Comparison of ENCODE assay signal across 27 cellular contexts in genomic region chr13:84961023-84961422, GRCh38.
"Had no signal": no experiment of that assay in that cellular context is flagged by ENCODE, and none has a peak within 500 bp of the region (broad histone marks: within the 10 kb centered on the region; RNA-seq: fewer than 3 reads in every experiment).

No MANE protein-coding gene starts in this region.

- H3K27me3 Mint-ChIP-seq: activated CD4-positive, alpha-beta memory T cell treated with anti-CD3 and anti-CD28 coated beads for 36 hours; activated CD4-positive, alpha-beta T cell treated with anti-CD3 and anti-CD28 coated beads for 36 hours; activated CD4-positive, alpha-beta T cell treated with anti-CD3 and anti-CD28 coated beads, Interleukin-2, amount 10 ng/mL, durations not matched to agents 24 days and 14 days; activated CD8-positive, alpha-beta memory T cell treated with anti-CD3 and anti-CD28 coated beads, Interleukin-2, amount 10 ng/mL, durations not matched to agents 7 days and 5 days; activated naive CD4-positive, alpha-beta T cell treated with anti-CD3 and anti-CD28 coated beads, Interleukin-2, amount 50 U/mL, for 24 hours; activated naive CD8-positive, alpha-beta T cell treated with anti-CD3 and anti-CD28 coated beads for 36 hours; activated naive CD8-positive, alpha-beta T cell treated with anti-CD3 and anti-CD28 coated beads, Interleukin-2, amount 50 U/mL, for 24 hours had no signal

- H3K9me3 Mint-ChIP-seq: activated CD4-positive, alpha-beta memory T cell treated with anti-CD3 and anti-CD28 coated beads for 36 hours; activated CD4-positive, alpha-beta T cell treated with anti-CD3 and anti-CD28 coated beads, Interleukin-2, amount 10 ng/mL, durations not matched to agents 24 days and 14 days; activated naive CD4-positive, alpha-beta T cell treated with anti-CD3 and anti-CD28 coated beads, Interleukin-2, amount 50 U/mL, for 24 hours; activated naive CD8-positive, alpha-beta T cell treated with anti-CD3 and anti-CD28 coated beads for 36 hours; activated naive CD8-positive, alpha-beta T cell treated with anti-CD3 and anti-CD28 coated beads, Interleukin-2, amount 50 U/mL, for 24 hours; activated T-helper 1 cell treated with anti-CD3 and anti-CD28 coated beads, Interleukin-12 subunit alpha, Interleukin-12 subunit beta, Interleukin-2, Interleukin-4 antibody, amounts not matched to agents 30 ng/mL and 10 ng/mL and 1 ng/mL, durations not matched to agents 14 hours and 24 hours and 36 hours; activated T-helper 2 cell treated with anti-CD3 and anti-CD28 coated beads, Interferon-gamma antibody, Interleukin-2, Interleukin-4, amounts not matched to agents 10 μg/mL and 5 μg/mL and 100 μg/mL, durations not matched to agents 14 hours and 24 hours and 36 hours had no signal

- H3K27ac ChIP-seq: adrenal gland, body of pancreas, colonic mucosa, epithelial cell of prostate, esophagus squamous epithelium had no signal

- H3K36me3 Mint-ChIP-seq: activated CD4-positive, alpha-beta memory T cell treated with anti-CD3 and anti-CD28 coated beads for 36 hours; activated CD8-positive, alpha-beta memory T cell treated with anti-CD3 and anti-CD28 coated beads, Interleukin-2, amount 10 ng/mL, durations not matched to agents 7 days and 5 days; activated naive CD4-positive, alpha-beta T cell treated with anti-CD3 and anti-CD28 coated beads, Interleukin-2, amount 50 U/mL, for 24 hours; activated naive CD8-positive, alpha-beta T cell treated with anti-CD3 and anti-CD28 coated beads for 36 hours had no signal

- H3K27me3 ChIP-seq: adrenal gland, body of pancreas, colonic mucosa, esophagus squamous epithelium had no signal

- H3K4me1 ChIP-seq: adrenal gland, body of pancreas, colonic mucosa, esophagus squamous epithelium had no signal

- H3K4me3 ChIP-seq: adrenal gland, body of pancreas, colonic mucosa, esophagus squamous epithelium had no signal

- H3K9me3 ChIP-seq: adrenal gland, body of pancreas, colonic mucosa, esophagus squamous epithelium had no signal

- H3K27ac Mint-ChIP-seq: activated CD4-positive, alpha-beta memory T cell treated with anti-CD3 and anti-CD28 coated beads for 36 hours; activated CD4-positive, alpha-beta T cell treated with anti-CD3 and anti-CD28 coated beads for 36 hours; activated CD4-positive, alpha-beta T cell treated with anti-CD3 and anti-CD28 coated beads, Interleukin-2, amount 10 ng/mL, durations not matched to agents 24 days and 14 days; activated CD8-positive, alpha-beta memory T cell treated with anti-CD3 and anti-CD28 coated beads, Interleukin-2, amount 10 ng/mL, durations not matched to agents 7 days and 5 days; activated CD8-positive, alpha-beta T cell treated with anti-CD3 and anti-CD28 coated beads, Interleukin-2, amount 10 ng/mL, durations not matched to agents 7 days and 5 days; activated naive CD4-positive, alpha-beta T cell treated with anti-CD3 and anti-CD28 coated beads for 36 hours; activated naive CD4-positive, alpha-beta T cell treated with anti-CD3 and anti-CD28 coated beads, Interleukin-2, amount 50 U/mL, for 24 hours; activated naive CD8-positive, alpha-beta T cell treated with anti-CD3 and anti-CD28 coated beads for 36 hours; activated naive CD8-positive, alpha-beta T cell treated with anti-CD3 and anti-CD28 coated beads, Interleukin-2, amount 50 U/mL, for 24 hours; activated T-helper 1 cell treated with anti-CD3 and anti-CD28 coated beads, Interleukin-12 subunit alpha, Interleukin-12 subunit beta, Interleukin-2, Interleukin-4 antibody, amounts not matched to agents 30 ng/mL and 10 ng/mL and 1 ng/mL, durations not matched to agents 14 hours and 24 hours and 36 hours; activated T-helper 2 cell treated with anti-CD3 and anti-CD28 coated beads, Interferon-gamma antibody, Interleukin-2, Interleukin-4, amounts not matched to agents 10 μg/mL and 5 μg/mL and 100 μg/mL, durations not matched to agents 14 hours and 24 hours and 36 hours had no signal

- H3K4me1 Mint-ChIP-seq: activated CD4-positive, alpha-beta T cell treated with anti-CD3 and anti-CD28 coated beads for 36 hours; activated CD4-positive, alpha-beta T cell treated with anti-CD3 and anti-CD28 coated beads, Interleukin-2, amount 10 ng/mL, durations not matched to agents 24 days and 14 days; activated CD8-positive, alpha-beta memory T cell treated with anti-CD3 and anti-CD28 coated beads, Interleukin-2, amount 10 ng/mL, durations not matched to agents 7 days and 5 days; activated naive CD4-positive, alpha-beta T cell treated with anti-CD3 and anti-CD28 coated beads, Interleukin-2, amount 50 U/mL, for 24 hours; activated naive CD8-positive, alpha-beta T cell treated with anti-CD3 and anti-CD28 coated beads for 36 hours; activated naive CD8-positive, alpha-beta T cell treated with anti-CD3 and anti-CD28 coated beads, Interleukin-2, amount 50 U/mL, for 24 hours had no signal

- ATAC-seq: activated CD4-positive, alpha-beta T cell treated with anti-CD3 and anti-CD28 coated beads for 36 hours; activated CD8-positive, alpha-beta memory T cell treated with anti-CD3 and anti-CD28 coated beads, Interleukin-2, amount 10 ng/mL, durations not matched to agents 7 days and 5 days; activated CD8-positive, alpha-beta T cell treated with anti-CD3 and anti-CD28 coated beads, Interleukin-2, amount 10 ng/mL, durations not matched to agents 7 days and 5 days; activated naive CD8-positive, alpha-beta T cell treated with anti-CD3 and anti-CD28 coated beads, Interleukin-2, amount 50 U/mL, for 24 hours; body of pancreas had no signal

- H3K36me3 ChIP-seq: adrenal gland, colonic mucosa, esophagus squamous epithelium had no signal

- DNase-seq: activated CD4-positive, alpha-beta memory T cell treated with anti-CD3 and anti-CD28 coated beads for 36 hours; activated CD4-positive, alpha-beta T cell treated with anti-CD3 and anti-CD28 coated beads for 36 hours; activated CD4-positive, alpha-beta T cell treated with anti-CD3 and anti-CD28 coated beads, Interleukin-2, amount 10 ng/mL, durations not matched to agents 24 days and 14 days; activated CD4-positive, CD25-positive, alpha-beta regulatory T cell; activated CD4-positive, CD25-positive, alpha-beta regulatory T cell treated with anti-CD3 and anti-CD28 coated beads, Interleukin-2, amount 50 U/mL, for 72 hours; activated CD8-positive, alpha-beta memory T cell treated with anti-CD3 and anti-CD28 coated beads, Interleukin-2, amount 10 ng/mL, durations not matched to agents 7 days and 5 days; activated CD8-positive, alpha-beta memory T cell treated with anti-CD3 and anti-CD28 coated beads, Interleukin-2, amount 50 U/mL, for 4 hours; activated CD8-positive, alpha-beta T cell treated with anti-CD3 and anti-CD28 coated beads, Interleukin-2, amount 10 ng/mL, durations not matched to agents 7 days and 5 days; activated effector memory CD4-positive, alpha-beta T cell treated with anti-CD3 and anti-CD28 coated beads, Interleukin-2, amount 50 U/mL, for 16 hours; activated naive CD4-positive, alpha-beta T cell treated with anti-CD3 and anti-CD28 coated beads for 36 hours; activated naive CD8-positive, alpha-beta T cell treated with anti-CD3 and anti-CD28 coated beads for 36 hours; activated naive CD8-positive, alpha-beta T cell treated with anti-CD3 and anti-CD28 coated beads, Interleukin-2, amount 50 U/mL, for 24 hours; activated T-cell treated with anti-CD3 and anti-CD28 coated beads, Interleukin-2, amount 50 U/mL, for 1 hour; activated T-cell treated with anti-CD3 and anti-CD28 coated beads, Interleukin-2, amount 50 U/mL, for 48 hours; adrenal gland; amygdala; body of pancreas; caudate nucleus; colonic mucosa; effector CD8-positive, alpha-beta T cell; esophagus squamous epithelium; glutamatergic neuron; T-helper 2 cell had no signal

- H3K4me3 Mint-ChIP-seq: activated CD4-positive, alpha-beta memory T cell treated with anti-CD3 and anti-CD28 coated beads for 36 hours; activated CD4-positive, alpha-beta T cell treated with anti-CD3 and anti-CD28 coated beads for 36 hours; activated CD4-positive, alpha-beta T cell treated with anti-CD3 and anti-CD28 coated beads, Interleukin-2, amount 10 ng/mL, durations not matched to agents 24 days and 14 days; activated CD8-positive, alpha-beta memory T cell treated with anti-CD3 and anti-CD28 coated beads, Interleukin-2, amount 10 ng/mL, durations not matched to agents 7 days and 5 days; activated CD8-positive, alpha-beta T cell treated with anti-CD3 and anti-CD28 coated beads, Interleukin-2, amount 10 ng/mL, durations not matched to agents 7 days and 5 days; activated naive CD4-positive, alpha-beta T cell treated with anti-CD3 and anti-CD28 coated beads for 36 hours; activated naive CD4-positive, alpha-beta T cell treated with anti-CD3 and anti-CD28 coated beads, Interleukin-2, amount 50 U/mL, for 24 hours; activated naive CD8-positive, alpha-beta T cell treated with anti-CD3 and anti-CD28 coated beads for 36 hours; activated naive CD8-positive, alpha-beta T cell treated with anti-CD3 and anti-CD28 coated beads, Interleukin-2, amount 50 U/mL, for 24 hours; activated T-helper 1 cell treated with anti-CD3 and anti-CD28 coated beads, Interleukin-12 subunit alpha, Interleukin-12 subunit beta, Interleukin-2, Interleukin-4 antibody, amounts not matched to agents 30 ng/mL and 10 ng/mL and 1 ng/mL, durations not matched to agents 14 hours and 24 hours and 36 hours had no signal
